ENCODE assay signal across 22 cellular contexts in the genomic region with DNA sequence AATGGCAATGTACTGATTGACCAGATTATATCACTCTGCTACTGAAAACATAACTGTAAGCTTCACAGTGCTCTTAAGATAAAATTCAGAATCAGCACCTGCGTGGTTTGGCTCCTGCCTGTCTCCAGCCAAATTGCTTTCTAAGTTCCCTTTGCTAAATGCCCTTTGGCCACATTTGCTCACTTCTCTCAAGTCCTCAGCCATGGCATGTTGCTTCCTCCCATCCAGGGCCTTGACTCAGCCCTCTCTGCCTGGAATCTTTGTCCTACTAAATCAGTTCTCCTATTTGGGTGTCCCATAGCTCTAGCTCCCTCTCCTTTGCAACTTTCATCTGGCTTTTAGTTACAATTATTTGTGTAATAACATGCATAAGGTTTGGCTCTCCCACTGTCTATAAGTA.
A peak's percentile ranks its signal among the peaks of the same experiment; 100 is the strongest.
DNase-seq lines count a peak whose midpoint lies in the region; ATAC-seq and TF ChIP-seq lines count a peak whose summit lies in the region.
"Had no signal": no experiment of that assay in that cellular context is flagged by ENCODE, and none has a peak within 500 bp of the region (broad histone marks: within the 10 kb centered on the region; RNA-seq: fewer than 3 reads in every experiment).

No MANE protein-coding gene starts in this region.

- H3K9me3 Mint-ChIP-seq in brain, result no peaks in the 10 kb centered on the region
- H3K9me3 Mint-ChIP-seq in activated naive CD4-positive, alpha-beta T cell treated with anti-CD3 and anti-CD28 coated beads, Interleukin-2, amount 10 ng/mL, durations not matched to agents 7 days and 5 days, result no peaks in the 10 kb centered on the region
- H3K9me3 Mint-ChIP-seq: CD4-positive, alpha-beta T cell; CD8-positive, alpha-beta memory T cell; GM23338; H9 had no signal

- H3K4me1 ChIP-seq in lower lobe of right lung, result no peaks in the 10 kb centered on the region
- no peaks in the 10 kb centered on the region for H3K4me1 ChIP-seq in upper lobe of right lung
- H3K4me1 ChIP-seq: A549, BE2C had no signal

- CTCF ChIA-PET in activated naive CD4-positive, alpha-beta T cell treated with anti-CD3 and anti-CD28 coated beads, Interleukin-2, amount 10 ng/mL, durations not matched to agents 7 days and 5 days (lab: Charles Lee), result no interaction called here

- H3K27me3 Mint-ChIP-seq in brain, result no peaks in the 10 kb centered on the region
- H3K27me3 Mint-ChIP-seq in activated naive CD4-positive, alpha-beta T cell treated with anti-CD3 and anti-CD28 coated beads, Interleukin-2, amount 10 ng/mL, durations not matched to agents 7 days and 5 days, result no peaks in the 10 kb centered on the region

- H3K4me1 Mint-ChIP-seq in brain, result peaks cover 28% of the 10 kb centered on the region
- H3K4me1 Mint-ChIP-seq in activated naive CD4-positive, alpha-beta T cell treated with anti-CD3 and anti-CD28 coated beads, Interleukin-2, amount 10 ng/mL, durations not matched to agents 7 days and 5 days, result no peaks in the 10 kb centered on the region
- H3K4me1 Mint-ChIP-seq: CD14-positive monocyte; CD8-positive, alpha-beta memory T cell; GM23338 had no signal

- H3K27ac Mint-ChIP-seq in brain, result peak overlapping the region in 3 of 5 experiments; percentile 3 to 20 (median 15)
- H3K27ac Mint-ChIP-seq in activated naive CD4-positive, alpha-beta T cell treated with anti-CD3 and anti-CD28 coated beads, Interleukin-2, amount 10 ng/mL, durations not matched to agents 7 days and 5 days, result no peak overlapping the region
- H3K27ac Mint-ChIP-seq: CD14-positive monocyte; CD4-positive, alpha-beta T cell; GM23338 had no signal

- H3K27ac ChIP-seq in lower lobe of right lung (no peak overlapping the region), upper lobe of right lung (no peak overlapping the region)
- H3K27ac ChIP-seq: A549; BLaER1 treated with 17β-estradiol and CSF1 and Interleukin-3, amounts not matched to agents 10 nM and 100 nM had no signal

- H3K27me3 ChIP-seq in lower lobe of right lung (ENCODE audit: low read depth) (no peaks in the 10 kb centered on the region), upper lobe of right lung (no peaks in the 10 kb centered on the region)
- H3K27me3 ChIP-seq: BE2C; BLaER1 treated with 17β-estradiol and CSF1 and Interleukin-3, amounts not matched to agents 10 nM and 100 nM had no signal

- no peaks in the 10 kb centered on the region for H3K9me3 ChIP-seq in lower lobe of right lung
- H3K9me3 ChIP-seq in upper lobe of right lung, result no peaks in the 10 kb centered on the region
- H3K9me3 ChIP-seq: A549, BE2C had no signal

- intact Hi-C loops in lower lobe of right lung (cut with DNase I) (no loop called here), upper lobe of right lung (cut with DNase I) (no loop called here)

- peaks cover 51% of the 10 kb centered on the region for H3K36me3 Mint-ChIP-seq in brain
- no peaks in the 10 kb centered on the region for H3K36me3 Mint-ChIP-seq in activated naive CD4-positive, alpha-beta T cell treated with anti-CD3 and anti-CD28 coated beads, Interleukin-2, amount 10 ng/mL, durations not matched to agents 7 days and 5 days
- H3K36me3 Mint-ChIP-seq: CD14-positive monocyte; CD8-positive, alpha-beta memory T cell had no signal

- no peak for TF ChIP-seq CTCF in brain (conservative IDR thresholded peaks at IDR 0.05)
- TF ChIP-seq CTCF in lower lobe of right lung (IDR thresholded peaks at IDR 0.05), result no peak
- TF ChIP-seq CTCF in upper lobe of right lung (IDR thresholded peaks at IDR 0.05), result no peak

- peak; percentile 23 for DNase-seq in Daoy (ENCODE audit: low read depth)
- no peak for DNase-seq in lower lobe of right lung
- DNase-seq in upper lobe of right lung, result no peak
- DNase-seq in activated naive CD4-positive, alpha-beta T cell treated with anti-CD3 and anti-CD28 coated beads, Interleukin-2, amount 10 ng/mL, durations not matched to agents 7 days and 5 days, result no peak
- DNase-seq in NCI-H510A treated with DMSO at 0.1 percent for 48 hours (lab: John Stamatoyannopoulos, UW), result no peak
- DNase-seq: 8988T; ACHN; AML-193; BE2C; CD4-positive, alpha-beta T cell; CD8-positive, alpha-beta memory T cell; DMS 273 treated with DMSO at 0.1 percent for 48 hours; DMS79; GF-D8; H9 had no signal

- ATAC-seq in lower lobe of right lung (peak; percentile 36 to 55), upper lobe of right lung (peak; percentile 69), GM18519 (IDR thresholded peaks at IDR 0.05; ENCODE audit: low FRiP score, unreplicated experiment) (no peak)
- ATAC-seq: A549, GM23338, HCT116 had no signal

- H3K4me3 ChIP-seq in lower lobe of right lung (no peak overlapping the region), upper lobe of right lung (no peak overlapping the region)
- H3K4me3 ChIP-seq: A549; BLaER1 treated with 17β-estradiol and CSF1 and Interleukin-3, amounts not matched to agents 10 nM and 100 nM; GM23338 had no signal

- H3K36me3 ChIP-seq in lower lobe of right lung (no peaks in the 10 kb centered on the region), upper lobe of right lung (no peaks in the 10 kb centered on the region)
- H3K36me3 ChIP-seq: BE2C had no signal

- H3K4me3 Mint-ChIP-seq in brain, result no peak overlapping the region
- no peak overlapping the region for H3K4me3 Mint-ChIP-seq in activated naive CD4-positive, alpha-beta T cell treated with anti-CD3 and anti-CD28 coated beads, Interleukin-2, amount 10 ng/mL, durations not matched to agents 7 days and 5 days
- H3K4me3 Mint-ChIP-seq: CD14-positive monocyte; CD4-positive, alpha-beta T cell; CD8-positive, alpha-beta memory T cell; GM23338; H9 had no signal
